In the genomic region with DNA sequence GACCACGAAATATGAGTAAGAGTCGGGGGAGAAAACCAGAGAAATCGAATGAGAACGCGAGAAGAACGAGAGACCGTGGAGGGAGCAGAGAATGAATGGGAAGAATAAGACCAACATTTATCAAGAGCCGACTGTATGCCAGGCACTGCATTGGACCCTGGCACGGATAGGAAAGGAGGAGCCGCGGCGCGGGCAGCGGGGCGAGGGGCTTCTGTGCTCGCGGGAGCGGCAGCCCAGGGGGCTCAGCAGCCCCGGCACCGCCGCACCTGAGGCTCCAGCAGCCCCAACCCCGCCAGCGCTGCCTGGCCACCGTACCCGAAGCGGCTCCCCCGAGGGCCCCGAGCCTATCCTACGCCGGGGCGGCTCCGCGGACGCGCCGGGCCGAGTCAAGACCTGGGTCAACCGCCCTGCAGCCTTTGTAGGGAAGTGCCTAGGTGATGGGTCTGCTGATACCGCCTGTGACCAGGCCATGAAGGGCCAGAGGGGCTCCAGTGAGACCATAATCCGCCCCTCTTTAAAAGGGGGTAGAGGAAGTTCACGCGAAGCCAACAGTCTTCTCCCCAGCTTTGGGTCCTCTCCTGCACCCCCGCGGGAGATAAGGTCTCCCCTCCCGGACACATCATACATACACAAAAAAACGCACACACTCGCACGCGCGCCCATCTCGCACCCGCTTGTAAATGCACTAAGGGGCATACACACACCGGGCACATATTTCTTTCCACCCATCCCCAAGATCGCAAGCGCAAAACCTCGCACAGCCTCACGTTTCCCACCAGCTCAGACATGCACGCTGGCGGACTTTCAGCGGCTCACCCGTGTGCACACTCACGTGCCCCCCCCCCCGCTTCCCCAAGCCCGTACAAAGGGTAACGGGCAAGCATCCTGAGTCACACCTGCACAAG, we compare ENCODE assay signal across 1 cellular context.
A peak's percentile ranks its signal among the peaks of the same experiment; 100 is the strongest.
TF ChIP-seq lines count a peak whose summit lies in the region.

No MANE protein-coding gene starts in this region.

TF ChIP-seq in K562, 482 proteins besides CTCF, POLR2A, EP300 and RAD21 (continues in another document):
- TF ChIP-seq TAL1 (IDR thresholded peaks at IDR 0.05) = 0 out of 2 replicates have a peak, but pooled peaks have one; percentile 2
- TF ChIP-seq TBP (optimal IDR thresholded peaks at IDR 0.05; ENCODE audit: low read depth, low read length) = no peak
- no peak for TF ChIP-seq LCOR (CRISPR knock-in tag; IDR thresholded peaks at IDR 0.05)
- TF ChIP-seq XRCC5 (IDR thresholded peaks at IDR 0.05; ENCODE audit: low read depth, low read length) = no peak
- no peak for TF ChIP-seq ZNF586 (CRISPR knock-in tag; conservative IDR thresholded peaks at IDR 0.05)
- TF ChIP-seq KLF10 (CRISPR knock-in tag; IDR thresholded peaks at IDR 0.05) = no peak
- TF ChIP-seq CTBP1 (IDR thresholded peaks at IDR 0.05; ENCODE audit: borderline replicate concordance) = peak; percentile 13; the same call in 1 of the 2 replicates
- peak; percentile 33 for TF ChIP-seq CCNT2 (IDR thresholded peaks at IDR 0.05; ENCODE audit: borderline replicate concordance, extremely low read depth, insufficient read length, low read depth, low read length)
- TF ChIP-seq FUS (optimal IDR thresholded peaks at IDR 0.05; ENCODE audit: low read depth, low read length) = no peak
- no peak for TF ChIP-seq SP1 (CRISPR knock-in tag; IDR thresholded peaks at IDR 0.05)
- TF ChIP-seq MAFK (IDR thresholded peaks at IDR 0.05; ENCODE audit: low read length) = no peak
- TF ChIP-seq, protein P1, sequence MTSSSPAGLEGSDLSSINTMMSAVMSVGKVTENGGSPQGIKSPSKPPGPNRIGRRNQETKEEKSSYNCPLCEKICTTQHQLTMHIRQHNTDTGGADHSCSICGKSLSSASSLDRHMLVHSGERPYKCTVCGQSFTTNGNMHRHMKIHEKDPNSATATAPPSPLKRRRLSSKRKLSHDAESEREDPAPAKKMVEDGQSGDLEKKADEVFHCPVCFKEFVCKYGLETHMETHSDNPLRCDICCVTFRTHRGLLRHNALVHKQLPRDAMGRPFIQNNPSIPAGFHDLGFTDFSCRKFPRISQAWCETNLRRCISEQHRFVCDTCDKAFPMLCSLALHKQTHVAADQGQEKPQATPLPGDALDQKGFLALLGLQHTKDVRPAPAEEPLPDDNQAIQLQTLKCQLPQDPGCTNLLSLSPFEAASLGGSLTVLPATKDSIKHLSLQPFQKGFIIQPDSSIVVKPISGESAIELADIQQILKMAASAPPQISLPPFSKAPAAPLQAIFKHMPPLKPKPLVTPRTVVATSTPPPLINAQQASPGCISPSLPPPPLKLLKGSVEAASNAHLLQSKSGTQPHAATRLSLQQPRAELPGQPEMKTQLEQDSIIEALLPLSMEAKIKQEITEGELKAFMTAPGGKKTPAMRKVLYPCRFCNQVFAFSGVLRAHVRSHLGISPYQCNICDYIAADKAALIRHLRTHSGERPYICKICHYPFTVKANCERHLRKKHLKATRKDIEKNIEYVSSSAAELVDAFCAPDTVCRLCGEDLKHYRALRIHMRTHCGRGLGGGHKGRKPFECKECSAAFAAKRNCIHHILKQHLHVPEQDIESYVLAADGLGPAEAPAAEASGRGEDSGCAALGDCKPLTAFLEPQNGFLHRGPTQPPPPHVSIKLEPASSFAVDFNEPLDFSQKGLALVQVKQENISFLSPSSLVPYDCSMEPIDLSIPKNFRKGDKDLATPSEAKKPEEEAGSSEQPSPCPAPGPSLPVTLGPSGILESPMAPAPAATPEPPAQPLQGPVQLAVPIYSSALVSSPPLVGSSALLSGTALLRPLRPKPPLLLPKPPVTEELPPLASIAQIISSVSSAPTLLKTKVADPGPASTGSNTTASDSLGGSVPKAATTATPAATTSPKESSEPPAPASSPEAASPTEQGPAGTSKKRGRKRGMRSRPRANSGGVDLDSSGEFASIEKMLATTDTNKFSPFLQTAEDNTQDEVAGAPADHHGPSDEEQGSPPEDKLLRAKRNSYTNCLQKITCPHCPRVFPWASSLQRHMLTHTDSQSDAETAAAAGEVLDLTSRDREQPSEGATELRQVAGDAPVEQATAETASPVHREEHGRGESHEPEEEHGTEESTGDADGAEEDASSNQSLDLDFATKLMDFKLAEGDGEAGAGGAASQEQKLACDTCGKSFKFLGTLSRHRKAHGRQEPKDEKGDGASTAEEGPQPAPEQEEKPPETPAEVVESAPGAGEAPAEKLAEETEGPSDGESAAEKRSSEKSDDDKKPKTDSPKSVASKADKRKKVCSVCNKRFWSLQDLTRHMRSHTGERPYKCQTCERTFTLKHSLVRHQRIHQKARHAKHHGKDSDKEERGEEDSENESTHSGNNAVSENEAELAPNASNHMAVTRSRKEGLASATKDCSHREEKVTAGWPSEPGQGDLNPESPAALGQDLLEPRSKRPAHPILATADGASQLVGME (CRISPR knock-in tag; IDR thresholded peaks at IDR 0.05) = no peak
- TF ChIP-seq ZNF239 (CRISPR knock-in tag; IDR thresholded peaks at IDR 0.05) = no peak
- TF ChIP-seq ZNF316 (IDR thresholded peaks at IDR 0.05) = peak; percentile 12; the same call in 1 of the 2 replicates
- no peak for TF ChIP-seq SFPQ (IDR thresholded peaks at IDR 0.05; ENCODE audit: low read depth, low read length)
- no peak for TF ChIP-seq ZNF146 (CRISPR knock-in tag; IDR thresholded peaks at IDR 0.05; ENCODE audit: unreplicated experiment)
- TF ChIP-seq TFAM (CRISPR knock-in tag; conservative IDR thresholded peaks at IDR 0.05) = no peak
- peak; percentile 51; the same call in 1 of the 2 replicates for TF ChIP-seq ZNF740 (CRISPR knock-in tag; IDR thresholded peaks at IDR 0.05)
- TF ChIP-seq ZNF740 (tag; IDR thresholded peaks at IDR 0.05) = no peak
- no peak for TF ChIP-seq SNAPC5 (CRISPR knock-in tag; IDR thresholded peaks at IDR 0.05)
- TF ChIP-seq MCM2 (IDR thresholded peaks at IDR 0.05; ENCODE audit: low read depth) = no peak
- no peak for TF ChIP-seq ZBTB5 (IDR thresholded peaks at IDR 0.05)
- no peak for TF ChIP-seq BRCA1 (IDR thresholded peaks at IDR 0.05)
- TF ChIP-seq BRCA1 (CRISPR knock-in tag; IDR thresholded peaks at IDR 0.05) = no peak
- TF ChIP-seq MAX (CRISPR knock-in tag; IDR thresholded peaks at IDR 0.05) = peak; percentile 52
- TF ChIP-seq, protein P2, sequence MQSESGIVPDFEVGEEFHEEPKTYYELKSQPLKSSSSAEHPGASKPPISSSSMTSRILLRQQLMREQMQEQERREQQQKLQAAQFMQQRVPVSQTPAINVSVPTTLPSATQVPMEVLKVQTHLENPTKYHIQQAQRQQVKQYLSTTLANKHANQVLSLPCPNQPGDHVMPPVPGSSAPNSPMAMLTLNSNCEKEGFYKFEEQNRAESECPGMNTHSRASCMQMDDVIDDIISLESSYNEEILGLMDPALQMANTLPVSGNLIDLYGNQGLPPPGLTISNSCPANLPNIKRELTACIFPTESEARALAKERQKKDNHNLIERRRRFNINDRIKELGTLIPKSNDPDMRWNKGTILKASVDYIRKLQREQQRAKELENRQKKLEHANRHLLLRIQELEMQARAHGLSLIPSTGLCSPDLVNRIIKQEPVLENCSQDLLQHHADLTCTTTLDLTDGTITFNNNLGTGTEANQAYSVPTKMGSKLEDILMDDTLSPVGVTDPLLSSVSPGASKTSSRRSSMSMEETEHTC (IDR thresholded peaks at IDR 0.05) = no peak
- TF ChIP-seq MIER1 (IDR thresholded peaks at IDR 0.05; ENCODE audit: low read depth) = no peak
- TF ChIP-seq RAD51 (IDR thresholded peaks at IDR 0.05; ENCODE audit: borderline replicate concordance, low read depth) = no peak
- TF ChIP-seq ARID3A (IDR thresholded peaks at IDR 0.05; ENCODE audit: borderline replicate concordance, low read depth, low read length) = no peak
- TF ChIP-seq, protein P3, sequence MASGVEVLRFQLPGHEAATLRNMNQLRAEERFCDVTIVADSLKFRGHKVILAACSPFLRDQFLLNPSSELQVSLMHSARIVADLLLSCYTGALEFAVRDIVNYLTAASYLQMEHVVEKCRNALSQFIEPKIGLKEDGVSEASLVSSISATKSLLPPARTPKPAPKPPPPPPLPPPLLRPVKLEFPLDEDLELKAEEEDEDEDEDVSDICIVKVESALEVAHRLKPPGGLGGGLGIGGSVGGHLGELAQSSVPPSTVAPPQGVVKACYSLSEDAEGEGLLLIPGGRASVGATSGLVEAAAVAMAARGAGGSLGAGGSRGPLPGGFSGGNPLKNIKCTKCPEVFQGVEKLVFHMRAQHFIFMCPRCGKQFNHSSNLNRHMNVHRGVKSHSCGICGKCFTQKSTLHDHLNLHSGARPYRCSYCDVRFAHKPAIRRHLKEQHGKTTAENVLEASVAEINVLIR (CRISPR knock-in tag; IDR thresholded peaks at IDR 0.05) = no peak
- no peak for TF ChIP-seq MED1 (CRISPR knock-in tag; IDR thresholded peaks at IDR 0.05; ENCODE audit: borderline replicate concordance)
- peak; percentile 39 for TF ChIP-seq RBBP5 (IDR thresholded peaks at IDR 0.05; ENCODE audit: borderline replicate concordance, insufficient read depth, low read length, poor library complexity, severe bottlenecking)
